8 cellular contexts compared by ENCODE assay signal in genomic region chr18:48929212-48929612, GRCh38. TPM values are rescaled to one million over a fixed set of nuclear protein-coding genes. Genes with fewer than 3 reads are reported as not detected.
DNase-seq lines count a peak whose midpoint lies in the region; ATAC-seq and TF ChIP-seq lines count a peak whose summit lies in the region.

No MANE protein-coding gene starts in this region.

- H3K27me3 Mint-ChIP-seq in activated CD8-positive, alpha-beta memory T cell treated with anti-CD3 and anti-CD28 coated beads, Interleukin-2, amount 10 ng/mL, durations not matched to agents 7 days and 5 days: no peaks in the 10 kb centered on the region

- no peak for DNase-seq in activated CD8-positive, alpha-beta memory T cell treated with anti-CD3 and anti-CD28 coated beads, Interleukin-2, amount 10 ng/mL, durations not matched to agents 7 days and 5 days
- DNase-seq in activated CD8-positive, alpha-beta memory T cell treated with anti-CD3 and anti-CD28 coated beads, Interleukin-2, amount 50 U/mL, for 4 hours: no peak
- no peak for DNase-seq in activated naive CD4-positive, alpha-beta T cell treated with anti-CD3 and anti-CD28 coated beads, Interleukin-2, amount 50 U/mL, for 72 hours (ENCODE audit: low spot score in 2 of 2)
- no peak for DNase-seq in left lung
- no peak for DNase-seq in thoracic aorta (ENCODE audit: low spot score)
- no peak for DNase-seq in amniotic stem cell (lab: John Stamatoyannopoulos, UW)

- H3K9me3 Mint-ChIP-seq in activated CD8-positive, alpha-beta memory T cell treated with anti-CD3 and anti-CD28 coated beads, Interleukin-2, amount 10 ng/mL, durations not matched to agents 7 days and 5 days (ENCODE audit: low read depth): no peaks in the 10 kb centered on the region
- H3K9me3 Mint-ChIP-seq in activated naive CD4-positive, alpha-beta T cell treated with anti-CD3 and anti-CD28 coated beads, Interleukin-2, amount 50 U/mL, for 72 hours: no peaks in the 10 kb centered on the region

- intact Hi-C loops in left lung (cut with DNase I): no loop called here

- H3K9me3 ChIP-seq in left lung (no peaks in the 10 kb centered on the region), thoracic aorta (no peaks in the 10 kb centered on the region)

- no peak for TF ChIP-seq CTCF in left lung (IDR thresholded peaks at IDR 0.05)
- no peak for TF ChIP-seq CTCF in thoracic aorta (IDR thresholded peaks at IDR 0.05)

- peaks cover 96% of the 10 kb centered on the region for H3K4me1 Mint-ChIP-seq in activated CD8-positive, alpha-beta memory T cell treated with anti-CD3 and anti-CD28 coated beads, Interleukin-2, amount 10 ng/mL, durations not matched to agents 7 days and 5 days

- peak overlapping the region; percentile 54 to 85 for H3K27ac ChIP-seq in left lung
- peak overlapping the region; percentile 86 to 87 for H3K27ac ChIP-seq in thoracic aorta

- peaks cover 94 to 99% of the 10 kb centered on the region in 2 donors for H3K4me1 ChIP-seq in left lung
- peaks cover 95 to 100% of the 10 kb centered on the region in 2 donors for H3K4me1 ChIP-seq in thoracic aorta (ENCODE audit: control insufficient read depth in 1 of 2, low read depth in 2 of 2)

- CTCF ChIA-PET in activated CD8-positive, alpha-beta memory T cell treated with anti-CD3 and anti-CD28 coated beads, Interleukin-2, amount 10 ng/mL, durations not matched to agents 7 days and 5 days (lab: Charles Lee): interaction anchor here (0.8 to 1.3 kb wide), 5 partner anchors 8 to 200 kb away, joined by 3 to 4 read pairs (median 4); no protein-coding TSS in a partner anchor

- no peak overlapping the region for H3K4me3 ChIP-seq in left lung
- H3K4me3 ChIP-seq in thoracic aorta: peak overlapping the region; percentile 51

- H3K36me3 Mint-ChIP-seq in activated CD8-positive, alpha-beta memory T cell treated with anti-CD3 and anti-CD28 coated beads, Interleukin-2, amount 10 ng/mL, durations not matched to agents 7 days and 5 days: peaks cover 11% of the 10 kb centered on the region
- peaks cover 0 to 11% of the 10 kb centered on the region in 2 donors for H3K36me3 Mint-ChIP-seq in activated naive CD4-positive, alpha-beta T cell treated with anti-CD3 and anti-CD28 coated beads, Interleukin-2, amount 50 U/mL, for 72 hours

- no peaks in the 10 kb centered on the region for H3K27me3 ChIP-seq in left lung
- no peaks in the 10 kb centered on the region for H3K27me3 ChIP-seq in thoracic aorta (replicated peaks; ENCODE audit: insufficient read depth)

- no peaks in the 10 kb centered on the region for H3K36me3 ChIP-seq in left lung
- no peaks in the 10 kb centered on the region for H3K36me3 ChIP-seq in thoracic aorta

- peak overlapping the region; percentile 61 for H3K4me3 Mint-ChIP-seq in activated CD8-positive, alpha-beta memory T cell treated with anti-CD3 and anti-CD28 coated beads, Interleukin-2, amount 10 ng/mL, durations not matched to agents 7 days and 5 days

- ATAC-seq in activated CD8-positive, alpha-beta memory T cell treated with anti-CD3 and anti-CD28 coated beads, Interleukin-2, amount 10 ng/mL, durations not matched to agents 7 days and 5 days: peak; percentile 9
- no peak for ATAC-seq in activated naive CD4-positive, alpha-beta T cell treated with anti-CD3 and anti-CD28 coated beads, Interleukin-2, amount 50 U/mL, for 72 hours
- ATAC-seq in left lung (no peak), thoracic aorta (ENCODE audit: insufficient number of reproducible peaks, low FRiP score, low read depth) (no peak), GM19455 (IDR thresholded peaks at IDR 0.05; ENCODE audit: unreplicated experiment) (no peak), GM18502 (IDR thresholded peaks at IDR 0.05; ENCODE audit: poor library complexity, unreplicated experiment) (no peak)

- H3K27ac Mint-ChIP-seq in activated CD8-positive, alpha-beta memory T cell treated with anti-CD3 and anti-CD28 coated beads, Interleukin-2, amount 10 ng/mL, durations not matched to agents 7 days and 5 days: peak overlapping the region; percentile 80
- H3K27ac Mint-ChIP-seq in activated naive CD4-positive, alpha-beta T cell treated with anti-CD3 and anti-CD28 coated beads, Interleukin-2, amount 50 U/mL, for 72 hours: peak overlapping the region; percentile 80 to 95

RNA-seq across cellular contexts. Expression of gene SMAD7, which starts 21.6 kb away (rescaled TPM):
- total RNA-seq in activated CD8-positive, alpha-beta memory T cell treated with anti-CD3 and anti-CD28 coated beads, Interleukin-2, amount 10 ng/mL, durations not matched to agents 7 days and 5 days: 10 to 100 TPM; 18.5 to 29.3 TPM
- 10 to 100 TPM; 13.4 to 14.6 TPM for total RNA-seq in activated naive CD4-positive, alpha-beta T cell treated with anti-CD3 and anti-CD28 coated beads, Interleukin-2, amount 50 U/mL, for 72 hours
- total RNA-seq in left lung (10 to 100 TPM; 43.3 to 46.3 TPM), thoracic aorta (100 to 1,000 TPM in 1 of 2 donors, 10 to 100 TPM in 1; 80.8 to 107 TPM)
